In the genomic region with DNA sequence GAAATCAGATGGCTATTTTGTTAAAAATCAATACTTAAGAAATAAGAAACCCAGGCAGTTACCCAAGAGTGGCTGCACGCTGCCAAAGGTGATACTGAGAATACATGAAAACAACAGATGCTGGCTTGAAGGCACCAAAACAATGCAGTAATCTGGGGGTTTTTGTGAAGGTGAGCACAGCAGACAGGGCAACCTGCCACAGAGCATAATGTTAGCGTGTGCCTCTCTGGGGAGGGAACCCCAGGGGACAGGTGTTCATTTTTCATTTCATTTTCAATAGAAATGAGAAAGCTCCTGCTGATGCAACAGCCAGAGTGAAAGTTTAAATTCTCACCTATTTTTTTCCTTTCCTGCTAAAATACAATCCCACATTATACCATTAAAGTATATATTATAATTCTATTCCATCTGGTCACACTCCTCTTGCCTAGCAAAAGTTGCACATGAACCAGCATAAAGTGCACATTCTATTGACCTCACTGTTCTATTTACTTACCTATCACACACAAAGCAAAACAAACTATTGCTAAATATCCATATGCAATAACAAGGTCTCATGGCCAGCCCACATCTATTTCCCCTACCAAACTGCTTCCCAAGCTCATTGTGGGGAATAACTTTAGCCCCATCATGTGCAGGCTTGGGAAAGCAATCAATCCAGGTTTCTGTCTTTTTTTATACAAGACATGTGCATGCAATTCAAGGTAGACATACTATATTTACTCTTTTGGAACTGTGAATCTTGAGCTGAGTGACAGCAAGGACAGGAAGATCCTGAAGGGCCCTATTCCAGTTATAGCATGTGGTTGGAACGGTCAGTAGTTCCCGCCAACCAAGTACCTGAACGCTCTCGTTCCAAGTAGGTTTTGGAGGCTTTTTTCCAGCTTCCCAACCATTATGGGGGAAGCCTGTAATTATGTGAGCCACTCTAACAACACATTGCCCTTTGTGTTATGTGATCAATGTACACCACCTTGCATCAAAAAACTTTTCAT, we compare ENCODE assay signal across 8 cellular contexts.
DNase-seq lines count a peak whose midpoint lies in the region; ATAC-seq and TF ChIP-seq lines count a peak whose summit lies in the region.

No MANE protein-coding gene starts in this region.

- TF ChIP-seq POLR2A in sigmoid colon (IDR thresholded peaks at IDR 0.05): no peak

- H3K4me1 ChIP-seq in PC-9 (replicated peaks; ENCODE audit: insufficient read depth): peaks cover 26% of the 10 kb centered on the region
- H3K4me1 ChIP-seq in sigmoid colon: peaks cover 0 to 46% (median 13%) of the 10 kb centered on the region in 4 donors

- H2AFZ ChIP-seq in PC-9: no peak overlapping the region

- H3K27ac ChIP-seq in PC-9 (peak overlapping the region; percentile 11; the same call in 1 of the 2 replicates), sigmoid colon (no peak overlapping the region)

- H3F3A ChIP-seq in PC-9 (ENCODE audit: insufficient read depth, low read depth): peaks cover 4% of the 10 kb centered on the region; the same call in 1 of the 2 replicates

- intact Hi-C loops in PC-9 (cut with micrococcal nuclease; ENCODE audit: unreplicated experiment): no loop called here
- intact Hi-C loops in sigmoid colon (cut with DNase I): no loop called here

- H3K36me3 ChIP-seq in PC-9 (ENCODE audit: low read depth) (no peaks in the 10 kb centered on the region), sigmoid colon (no peaks in the 10 kb centered on the region)

- peaks cover 38% of the 10 kb centered on the region for H3K79me2 ChIP-seq in PC-9 (ENCODE audit: low read depth)

- POLR2A ChIA-PET in PC-9 (lab: Charles Lee; ENCODE audit: unreplicated experiment): interaction anchor here (0.6 kb wide), 1 partner anchor 56 kb away, joined by 5 read pairs; no protein-coding TSS in a partner anchor

- H3K27me3 ChIP-seq in PC-9 (ENCODE audit: insufficient read depth, low read depth): no peaks in the 10 kb centered on the region
- H3K27me3 ChIP-seq in sigmoid colon: no peaks in the 10 kb centered on the region

- 88% methylated on average over 6 of the region's 6 CpGs for WGBS in sigmoid colon, 2 donors

- no peak for TF ChIP-seq EP300 in sigmoid colon (IDR thresholded peaks at IDR 0.05)

- CTCF ChIA-PET in PC-9 (lab: Charles Lee): no interaction called here

- TF ChIP-seq CTCF in GM10266 (IDR thresholded peaks at IDR 0.05; ENCODE audit: control insufficient read depth, insufficient read depth, low read depth, missing control alignments) (no peak), PC-9 (conservative IDR thresholded peaks at IDR 0.05) (no peak), sigmoid colon (IDR thresholded peaks at IDR 0.05) (no peak)

- peak overlapping the region; percentile 44 for H3K4me2 ChIP-seq in PC-9

- H3K4me3 ChIP-seq in PC-9 (no peak overlapping the region), sigmoid colon (no peak overlapping the region)

- DNase-seq in GM10266 (ENCODE audit: extremely low spot score) (peak; percentile 37), PC-9 (peak in 1 of 2 experiments; percentile 62), GF-D8 (lab: John Stamatoyannopoulos, UW) (no peak), sigmoid colon (no peak)
- DNase-seq in activated T-cell treated with anti-CD3 and anti-CD28 coated beads, Interleukin-2, amount 50 U/mL, for 1 hour: no peak
- DNase-seq in stimulated activated CD4-positive, alpha-beta T cell treated with anti-CD3 and anti-CD28 coated beads, Interleukin-12 subunit alpha, Interleukin-12 subunit beta, amount 100 ng/mL, for 4 hours: no peak

- BruUV-seq in PC-9 (replicated peaks; lab: Mats Ljungman, UMichigan): no TSS peak

- ATAC-seq in GM19324 (IDR thresholded peaks at IDR 0.05; ENCODE audit: low FRiP score, unreplicated experiment) (peak; percentile 78), HG03060 (IDR thresholded peaks at IDR 0.05; ENCODE audit: low read depth, unreplicated experiment) (peak; percentile 64)

- H4K20me1 ChIP-seq in PC-9 (ENCODE audit: insufficient read depth): peaks cover 3% of the 10 kb centered on the region; the same call in 1 of the 2 replicates

- H3K9me2 ChIP-seq in PC-9 (ENCODE audit: insufficient read depth): no peaks in the 10 kb centered on the region

- H3K9me3 ChIP-seq in PC-9 (ENCODE audit: insufficient read depth, low read depth): no peaks in the 10 kb centered on the region
- no peaks in the 10 kb centered on the region for H3K9me3 ChIP-seq in sigmoid colon
